ENCODE assay signal across 11 cellular contexts in the genomic region with DNA sequence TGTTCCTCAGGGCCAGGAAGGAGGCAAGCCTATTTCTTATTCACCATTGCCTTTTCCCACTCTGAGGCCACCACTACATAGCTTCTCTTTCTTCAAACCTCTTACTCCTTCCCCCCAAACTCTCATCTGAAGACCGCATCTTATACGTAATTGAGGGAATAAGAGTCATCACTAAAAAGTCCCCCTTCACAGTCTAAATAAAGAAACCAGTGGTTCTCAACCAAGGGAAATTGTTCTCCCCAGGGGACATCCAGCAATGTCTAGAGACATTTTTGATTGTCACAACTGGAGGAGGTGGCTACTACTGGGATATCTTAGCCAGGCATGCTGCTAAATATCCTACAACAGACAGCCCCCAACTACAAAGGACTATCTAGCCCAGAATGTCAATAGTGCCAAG.
DNase-seq lines count a peak whose midpoint lies in the region; ATAC-seq and TF ChIP-seq lines count a peak whose summit lies in the region.
"Had no signal": no experiment of that assay in that cellular context is flagged by ENCODE, and none has a peak within 500 bp of the region (broad histone marks: within the 10 kb centered on the region; RNA-seq: fewer than 3 reads in every experiment).

No MANE protein-coding gene starts in this region.

- H3K27me3 ChIP-seq in endodermal cell (ENCODE audit: control insufficient read depth, insufficient read depth, low read length, poor library complexity, severe bottlenecking) = no peaks in the 10 kb centered on the region

- H3K27me3 Mint-ChIP-seq in endodermal cell (ENCODE audit: insufficient read depth) (no peaks in the 10 kb centered on the region), Calu3 (ENCODE audit: unreplicated experiment) (no peaks in the 10 kb centered on the region)

- DNase-seq in endodermal cell = no peak
- no peak for DNase-seq in Calu3
- DNase-seq in activated T-cell treated with anti-CD3 and anti-CD28 coated beads for 4 hours = no peak
- DNase-seq in NCI-H2029 (lab: John Stamatoyannopoulos, UW) = no peak
- DNase-seq: aorta; effector memory CD8-positive, alpha-beta T cell; Karpas-422; nephron progenitor cell had no signal

- CTCF ChIA-PET in Calu3 (lab: Charles Lee) = interaction anchor here (1.8 kb wide), 1 partner anchor 564 kb away, joined by 10 read pairs; no protein-coding TSS in a partner anchor

- intact Hi-C loops in Calu3 (cut with micrococcal nuclease; ENCODE audit: unreplicated experiment) = loop anchor here (2.0 to 5.0 kb wide), 2 partner anchors 289 to 377 kb away; no protein-coding TSS in a partner anchor

- 94 to 100% methylated on average over 1 to 2 of the region's 2 CpGs for WGBS in endodermal cell (ENCODE audit: insufficient coverage in 1 of 2, insufficient read length in 1 of 2), 2 experiments

- H3K4me1 ChIP-seq in endodermal cell (ENCODE audit: control insufficient read depth, insufficient read depth, low read length) = no peaks in the 10 kb centered on the region

- H3K9me3 Mint-ChIP-seq in endodermal cell = peaks cover 10% of the 10 kb centered on the region
- no peaks in the 10 kb centered on the region for H3K9me3 Mint-ChIP-seq in Calu3 (ENCODE audit: low read depth, unreplicated experiment)
- H3K9me3 Mint-ChIP-seq: effector memory CD8-positive, alpha-beta T cell had no signal

- H3K9ac ChIP-seq in endodermal cell (ENCODE audit: extremely low read depth, low read length, poor library complexity, severe bottlenecking) = no peak overlapping the region

- BruUV-seq in Calu3 (replicated peaks; lab: Mats Ljungman, UMichigan) = no TSS peak

- peaks cover 20% of the 10 kb centered on the region for H3K9me3 ChIP-seq in endodermal cell (ENCODE audit: control insufficient read depth, low read length)

- H3K36me3 Mint-ChIP-seq in endodermal cell (ENCODE audit: low read depth) = no peaks in the 10 kb centered on the region
- no peaks in the 10 kb centered on the region for H3K36me3 Mint-ChIP-seq in Calu3 (ENCODE audit: insufficient read depth, unreplicated experiment)

- ATAC-seq in GM18867 (IDR thresholded peaks at IDR 0.05; ENCODE audit: unreplicated experiment) (peak; percentile 34), GM21515 (IDR thresholded peaks at IDR 0.05; ENCODE audit: unreplicated experiment) (peak; percentile 27), HG03039 (IDR thresholded peaks at IDR 0.05; ENCODE audit: unreplicated experiment) (peak; percentile 42)
- ATAC-seq: effector memory CD8-positive, alpha-beta T cell had no signal

- no peak overlapping the region for H3K27ac ChIP-seq in endodermal cell (ENCODE audit: low read depth, low read length)

- no peak for TF ChIP-seq CTCF in endodermal cell (conservative IDR thresholded peaks at IDR 0.05)
- no peak for TF ChIP-seq CTCF in Calu3 (IDR thresholded peaks at IDR 0.05; ENCODE audit: unreplicated experiment)

- H3K4me1 Mint-ChIP-seq in endodermal cell (no peaks in the 10 kb centered on the region), Calu3 (ENCODE audit: low read depth, unreplicated experiment) (no peaks in the 10 kb centered on the region)
- H3K4me1 Mint-ChIP-seq: nephron progenitor cell had no signal

- H3K4me3 Mint-ChIP-seq in endodermal cell (no peak overlapping the region), Calu3 (ENCODE audit: low read depth, unreplicated experiment) (no peak overlapping the region)
- H3K4me3 Mint-ChIP-seq: effector memory CD8-positive, alpha-beta T cell; nephron progenitor cell had no signal

- no peak overlapping the region for H3K4me3 ChIP-seq in endodermal cell (ENCODE audit: low read length)

- no peaks in the 10 kb centered on the region for H3K36me3 ChIP-seq in endodermal cell (ENCODE audit: control insufficient read depth, insufficient read depth, low read length)

- H3K27ac Mint-ChIP-seq in endodermal cell (peak overlapping the region; percentile 17), Calu3 (ENCODE audit: unreplicated experiment) (no peak overlapping the region)
- H3K27ac Mint-ChIP-seq: effector memory CD8-positive, alpha-beta T cell; nephron progenitor cell had no signal
